23 cellular contexts compared by ENCODE assay signal in genomic region chr9:113388833-113389232, GRCh38. TPM values are rescaled to one million over a fixed set of nuclear protein-coding genes. Genes with fewer than 3 reads are reported as not detected.
"Had no signal": no experiment of that assay in that cellular context is flagged by ENCODE, and none has a peak within 500 bp of the region (broad histone marks: within the 10 kb centered on the region; RNA-seq: fewer than 3 reads in every experiment).

No MANE protein-coding gene starts in this region.

- H3K27me3 Mint-ChIP-seq: activated CD4-positive, alpha-beta T cell treated with anti-CD3 and anti-CD28 coated beads, Interleukin-2, amount 10 ng/mL, durations not matched to agents 24 days and 14 days; activated naive CD8-positive, alpha-beta T cell treated with anti-CD3 and anti-CD28 coated beads, Interleukin-2, amount 10 ng/mL, durations not matched to agents 7 days and 5 days; activated T-cell treated with anti-CD3 and anti-CD28 coated beads, Interleukin-2, amount 50 U/mL, for 24 hours; natural killer cell treated with Interleukin-12 subunit alpha and Interleukin-12 subunit beta and Interleukin-15 and Interleukin-18, amount 100 ng/mL, for 72 hours; stimulated activated naive CD8-positive, alpha-beta T cell treated with anti-CD3 and anti-CD28 coated beads, Interleukin-15, amount 100 ng/mL, for 72 hours; T-cell had no signal

- H3K4me1 Mint-ChIP-seq: activated CD4-positive, alpha-beta T cell treated with anti-CD3 and anti-CD28 coated beads, Interleukin-2, amount 10 ng/mL, durations not matched to agents 24 days and 14 days; activated naive CD8-positive, alpha-beta T cell treated with anti-CD3 and anti-CD28 coated beads, Interleukin-2, amount 10 ng/mL, durations not matched to agents 7 days and 5 days; brain; stimulated activated naive CD8-positive, alpha-beta T cell treated with anti-CD3 and anti-CD28 coated beads, Interleukin-15, amount 100 ng/mL, for 72 hours; T-cell had no signal

- H3K27ac Mint-ChIP-seq: activated CD4-positive, alpha-beta T cell treated with anti-CD3 and anti-CD28 coated beads, Interleukin-2, amount 10 ng/mL, durations not matched to agents 24 days and 14 days; activated CD8-positive, alpha-beta T cell treated with anti-CD3 and anti-CD28 coated beads, Interleukin-2, amount 10 ng/mL, durations not matched to agents 7 days and 5 days; activated naive CD8-positive, alpha-beta T cell treated with anti-CD3 and anti-CD28 coated beads, Interleukin-2, amount 10 ng/mL, durations not matched to agents 7 days and 5 days; activated T-cell treated with anti-CD3 and anti-CD28 coated beads, Interleukin-2, amount 50 U/mL, for 24 hours; activated T-helper 2 cell treated with anti-CD3 and anti-CD28 coated beads, Interferon-gamma antibody, Interleukin-2, Interleukin-4, amounts not matched to agents 10 μg/mL and 5 μg/mL and 100 μg/mL, durations not matched to agents 14 hours and 24 hours and 36 hours; brain; natural killer cell treated with Interleukin-12 subunit alpha and Interleukin-12 subunit beta and Interleukin-15 and Interleukin-18, amount 100 ng/mL, for 72 hours; T-cell had no signal

- H3K4me1 ChIP-seq: gastrocnemius medialis, prostate gland, right atrium auricular region, upper lobe of left lung had no signal

- H3K9me3 Mint-ChIP-seq: activated CD4-positive, alpha-beta T cell treated with anti-CD3 and anti-CD28 coated beads, Interleukin-2, amount 10 ng/mL, durations not matched to agents 24 days and 14 days; activated naive CD8-positive, alpha-beta T cell treated with anti-CD3 and anti-CD28 coated beads, Interleukin-2, amount 10 ng/mL, durations not matched to agents 7 days and 5 days; activated T-cell treated with anti-CD3 and anti-CD28 coated beads, Interleukin-2, amount 50 U/mL, for 24 hours; activated T-helper 2 cell treated with anti-CD3 and anti-CD28 coated beads, Interferon-gamma antibody, Interleukin-2, Interleukin-4, amounts not matched to agents 10 μg/mL and 5 μg/mL and 100 μg/mL, durations not matched to agents 14 hours and 24 hours and 36 hours; brain; natural killer cell treated with Interleukin-12 subunit alpha and Interleukin-12 subunit beta and Interleukin-15 and Interleukin-18, amount 100 ng/mL, for 72 hours; stimulated activated naive CD8-positive, alpha-beta T cell treated with anti-CD3 and anti-CD28 coated beads, Interleukin-15, amount 100 ng/mL, for 72 hours; T-cell had no signal

- H3K27ac ChIP-seq: coronary artery, gastrocnemius medialis, prostate gland, right atrium auricular region, skin epidermis, upper lobe of left lung had no signal

- H3K36me3 Mint-ChIP-seq: natural killer cell treated with Interleukin-12 subunit alpha and Interleukin-12 subunit beta and Interleukin-15 and Interleukin-18, amount 100 ng/mL, for 72 hours had no signal

- ATAC-seq: activated CD8-positive, alpha-beta T cell treated with anti-CD3 and anti-CD28 coated beads, Interleukin-2, amount 10 ng/mL, durations not matched to agents 7 days and 5 days; gastrocnemius medialis; left ventricle myocardium superior; stimulated activated naive CD8-positive, alpha-beta T cell treated with anti-CD3 and anti-CD28 coated beads, Interleukin-15, amount 100 ng/mL, for 72 hours; T-cell had no signal

- DNase-seq: activated CD4-positive, alpha-beta T cell treated with anti-CD3 and anti-CD28 coated beads, Interleukin-2, amount 10 ng/mL, durations not matched to agents 24 days and 14 days; activated CD4-positive, CD25-positive, alpha-beta regulatory T cell; activated CD8-positive, alpha-beta T cell treated with anti-CD3 and anti-CD28 coated beads, Interleukin-2, amount 10 ng/mL, durations not matched to agents 7 days and 5 days; activated naive CD4-positive, alpha-beta T cell treated with Interleukin-2 at 50 U/mL for 16 hours; activated naive CD8-positive, alpha-beta T cell treated with anti-CD3 and anti-CD28 coated beads, Interleukin-2, amount 10 ng/mL, durations not matched to agents 7 days and 5 days; activated T-cell treated with anti-CD3 and anti-CD28 coated beads, Interleukin-2, amount 50 U/mL, for 24 hours; central memory CD4-positive, alpha-beta T cell; gastrocnemius medialis; head of caudate nucleus; left ventricle myocardium superior; mesenchymal stem cell; stimulated activated CD4-positive, alpha-beta T cell treated with anti-CD3 and anti-CD28 coated beads, Interleukin-15, amount 100 ng/mL, for 24 hours; stimulated activated CD4-positive, alpha-beta T cell treated with anti-CD3 and anti-CD28 coated beads, Interleukin-2, amount 100 ng/mL, for 48 hours; stimulated activated naive CD8-positive, alpha-beta T cell treated with anti-CD3 and anti-CD28 coated beads, Interleukin-15, amount 100 ng/mL, for 72 hours; T-cell; upper lobe of left lung had no signal

- H3K27me3 ChIP-seq: gastrocnemius medialis, right atrium auricular region, upper lobe of left lung had no signal

- H3K4me3 Mint-ChIP-seq: activated CD4-positive, alpha-beta T cell treated with anti-CD3 and anti-CD28 coated beads, Interleukin-2, amount 10 ng/mL, durations not matched to agents 24 days and 14 days; activated CD8-positive, alpha-beta T cell treated with anti-CD3 and anti-CD28 coated beads, Interleukin-2, amount 10 ng/mL, durations not matched to agents 7 days and 5 days; activated naive CD8-positive, alpha-beta T cell treated with anti-CD3 and anti-CD28 coated beads, Interleukin-2, amount 10 ng/mL, durations not matched to agents 7 days and 5 days; activated T-cell treated with anti-CD3 and anti-CD28 coated beads, Interleukin-2, amount 50 U/mL, for 24 hours; brain; natural killer cell treated with Interleukin-12 subunit alpha and Interleukin-12 subunit beta and Interleukin-15 and Interleukin-18, amount 100 ng/mL, for 72 hours; stimulated activated naive CD8-positive, alpha-beta T cell treated with anti-CD3 and anti-CD28 coated beads, Interleukin-15, amount 100 ng/mL, for 72 hours; T-cell had no signal

- H3K4me3 ChIP-seq: coronary artery, gastrocnemius medialis, prostate gland, right atrium auricular region, skin epidermis, upper lobe of left lung had no signal

- H3K9me3 ChIP-seq: gastrocnemius medialis, prostate gland, right atrium auricular region, upper lobe of left lung had no signal

RNA-seq across cellular contexts. Expression of gene C9orf43, which starts 21.7 kb away (rescaled TPM):
- total RNA-seq: gastrocnemius medialis, right atrium auricular region had no signal
